In the genomic region with DNA sequence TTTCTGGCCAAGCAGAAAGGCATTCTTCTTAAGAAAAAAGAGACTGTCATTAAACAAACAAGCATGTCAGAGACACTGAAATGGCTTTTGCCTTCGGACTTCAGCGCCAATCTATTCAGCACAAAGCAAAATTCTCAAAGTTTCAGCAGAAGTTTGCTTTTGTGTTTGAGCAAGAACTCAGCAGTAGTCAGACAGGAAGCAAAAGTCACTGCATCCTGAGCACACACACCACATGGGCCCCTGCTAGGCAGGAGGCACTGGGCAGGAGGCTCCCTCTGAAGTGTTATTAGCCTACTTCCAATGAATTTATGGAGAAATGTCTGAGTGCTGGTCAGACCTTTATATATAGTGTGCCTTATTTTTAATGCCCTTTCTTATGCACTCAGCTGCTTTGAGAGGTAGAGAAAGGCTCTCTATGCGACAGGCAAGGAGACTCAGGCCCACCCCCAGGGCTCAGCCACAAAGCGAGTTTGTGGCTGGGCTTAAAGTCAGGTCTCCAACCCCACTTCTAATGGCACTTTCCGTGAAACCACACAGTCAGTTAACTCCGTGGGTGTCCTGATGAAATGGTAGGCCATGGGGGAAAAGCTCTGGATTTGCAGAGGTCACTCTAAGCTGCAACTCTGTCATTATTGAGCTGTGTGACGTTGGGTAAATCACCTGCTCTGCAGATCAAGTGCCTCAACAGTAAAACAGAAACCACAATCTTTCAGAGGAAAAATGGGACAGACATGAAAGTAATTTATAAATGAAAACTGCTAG, we compare ENCODE assay signal across 9 cellular contexts.
DNase-seq lines count a peak whose midpoint lies in the region; ATAC-seq, FAIRE-seq and TF ChIP-seq lines count a peak whose summit lies in the region.
"Had no signal": no experiment of that assay in that cellular context is flagged by ENCODE, and none has a peak within 500 bp of the region (broad histone marks: within the 10 kb centered on the region; RNA-seq: fewer than 3 reads in every experiment).

No MANE protein-coding gene starts in this region.

- H3K79me2 ChIP-seq in H1 (ENCODE audit: control insufficient read depth in 1 of 2, insufficient read depth in 2 of 2, low read length in 2 of 2): no peaks in the 10 kb centered on the region

- no peaks in the 10 kb centered on the region; the same call in 1 of the 2 replicates for H3K23me2 ChIP-seq in H1 (ENCODE audit: low read depth, low read length)

- H3K27me3 ChIP-seq in H1 (replicated peaks in 1 of 4; ENCODE audit: control insufficient read depth in 3 of 4, extremely low read depth in 1 of 4, insufficient read depth in 3 of 4, low read length in 3 of 4): no peaks in the 10 kb centered on the region

- no peak overlapping the region for H2BK20ac ChIP-seq in H1 (ENCODE audit: low read length)

- peak; percentile 70 for ATAC-seq in GM19395 (IDR thresholded peaks at IDR 0.05; ENCODE audit: unreplicated experiment)
- ATAC-seq in HG03432 (IDR thresholded peaks at IDR 0.05; ENCODE audit: unreplicated experiment): peak; percentile 84
- ATAC-seq in GM21737 (IDR thresholded peaks at IDR 0.05; ENCODE audit: unreplicated experiment): no peak
- ATAC-seq: lower lobe of right lung had no signal

- H3K14ac ChIP-seq in H1 (ENCODE audit: insufficient read length): no peak overlapping the region

- no peak overlapping the region for H3K27ac ChIP-seq in H1 (ENCODE audit: low read depth, low read length)
- H3K27ac ChIP-seq: lower lobe of right lung had no signal

- no peak overlapping the region for H2BK120ac ChIP-seq in H1 (replicated peaks; ENCODE audit: low read depth, low read length)

- CTCF ChIA-PET in H1 (lab: Charles Lee; ENCODE audit: partially characterized antibody): no interaction called here

- no peak overlapping the region for H2AK5ac ChIP-seq in H1 (ENCODE audit: low read depth, low read length)

- no peak overlapping the region for H4K91ac ChIP-seq in H1 (replicated peaks; ENCODE audit: insufficient read length, low read length)

- POLR2A ChIA-PET in H1 (lab: Charles Lee; ENCODE audit: partially characterized antibody): no interaction called here

- 67% methylated on average over 7 of the region's 7 CpGs; no CpG with 5 or more reads in 1 of the 2 experiments for WGBS in H1 (ENCODE audit: extremely low coverage in 1 of 2, insufficient coverage in 1 of 2, insufficient read length in 1 of 2, insufficient replicate concordance in 2 of 2, low coverage in 1 of 2, low lambda C conversion rate in 2 of 2, missing lambda C conversion rate in 1 of 2), 2 experiments

- no peaks in the 10 kb centered on the region for H3K9me3 ChIP-seq in H1 (ENCODE audit: insufficient read depth in 2 of 2, low read depth in 1 of 2, low read length in 1 of 2)
- H3K9me3 ChIP-seq: lower lobe of right lung had no signal

- H3K36me3 ChIP-seq in H1 (ENCODE audit: control insufficient read depth in 2 of 4, insufficient read depth in 4 of 4, low read length in 3 of 4): no peaks in the 10 kb centered on the region
- H3K36me3 ChIP-seq: lower lobe of right lung had no signal

- H3K4ac ChIP-seq in H1 (replicated peaks; ENCODE audit: insufficient read length, low read depth, low read length): no peak overlapping the region

- no peak overlapping the region for H2BK15ac ChIP-seq in H1 (ENCODE audit: low read length)

- H3K9ac ChIP-seq in H1 (replicated peaks in 1 of 4; ENCODE audit: extremely low read depth in 1 of 4, low read depth in 3 of 4, low read length in 3 of 4): no peak overlapping the region; a peak in 1 of 7 replicates

- TF ChIP-seq CTCF in H1 (IDR thresholded peaks at IDR 0.05; ENCODE audit: control extremely low read depth in 1 of 3, insufficient read depth in 1 of 3, low read depth in 1 of 3, low read length in 3 of 3): no peak

- H3K4me3 ChIP-seq in H1 (ENCODE audit: extremely low read depth in 1 of 4, insufficient read depth in 2 of 4, low read depth in 3 of 4, low read length in 4 of 4): no peak overlapping the region
- H3K4me3 ChIP-seq: lower lobe of right lung had no signal

- no peak for DNase-seq in H1 (ENCODE audit: low read depth in 1 of 2, low spot score in 2 of 2)
- peak; percentile 4 for DNase-seq in pulmonary artery endothelial cell (ENCODE audit: low read depth, low spot score)
- DNase-seq in C1 segment of cervical spinal cord (lab: John Stamatoyannopoulos, UW): no peak
- DNase-seq in KG1 (lab: John Stamatoyannopoulos, UW): no peak
- DNase-seq: lower lobe of right lung, NCI-H524 treated with DMSO at 0.1 percent for 48 hours had no signal

- H3K56ac ChIP-seq in H1 (replicated peaks; ENCODE audit: insufficient read length, low read depth, low read length): no peak overlapping the region

- no peak overlapping the region; a peak in 1 of 4 replicates for H3K4me2 ChIP-seq in H1 (ENCODE audit: insufficient read depth in 1 of 2, low read depth in 2 of 2, low read length in 2 of 2)

- TF ChIP-seq POLR2A in H1 (IDR thresholded peaks at IDR 0.05; ENCODE audit: control extremely low read depth in 1 of 2, low read depth in 2 of 2, low read length in 2 of 2): no peak

- peak; percentile 52 for FAIRE-seq in H1 (lab: Jason Lieb, UNC)

- H4K5ac ChIP-seq in H1 (ENCODE audit: insufficient read length, low read depth, low read length): no peak overlapping the region

- H3K79me1 ChIP-seq in H1 (ENCODE audit: low read depth, low read length): no peaks in the 10 kb centered on the region

- H2BK12ac ChIP-seq in H1 (ENCODE audit: low read depth, low read length): no peak overlapping the region

- TF ChIP-seq EP300 in H1 (IDR thresholded peaks at IDR 0.05; ENCODE audit: borderline replicate concordance in 1 of 2, low read depth in 2 of 2, low read length in 2 of 2): no peak

- no peak overlapping the region for H2BK5ac ChIP-seq in H1 (ENCODE audit: low read depth, low read length)

- no peaks in the 10 kb centered on the region for H4K20me1 ChIP-seq in H1 (replicated peaks in 1 of 2; ENCODE audit: control insufficient read depth in 1 of 2, insufficient read depth in 2 of 2, low read length in 2 of 2)

- H3K4me1 ChIP-seq in H1 (replicated peaks in 1 of 4; ENCODE audit: control insufficient read depth in 3 of 4, insufficient read depth in 4 of 4, low read length in 3 of 4): peaks cover 4 to 12% (median 7%) of the 10 kb centered on the region in 4 experiments; a peak in 6 of 7 replicates
- H3K4me1 ChIP-seq: lower lobe of right lung had no signal

- no peak overlapping the region for H3K23ac ChIP-seq in H1 (ENCODE audit: insufficient read length)

- H2AFZ ChIP-seq in H1 (ENCODE audit: low read length): no peak overlapping the region

- no peak overlapping the region for H4K8ac ChIP-seq in H1 (ENCODE audit: extremely low read depth, insufficient read depth, low read length)

- no peak for TF ChIP-seq RAD21 in H1 (IDR thresholded peaks at IDR 0.05 in 1 of 2, conservative IDR thresholded peaks at IDR 0.05 in 1 of 2; ENCODE audit: low read depth in 2 of 2, low read length in 2 of 2)

- no peak overlapping the region; the same call in 1 of the 2 replicates for H3K18ac ChIP-seq in H1 (ENCODE audit: extremely low read depth, low read length)

TF ChIP-seq in H1, 55 proteins besides CTCF, POLR2A, EP300 and RAD21:
- TF ChIP-seq ATF2 (IDR thresholded peaks at IDR 0.05; ENCODE audit: low read length) (no peak), EZH2 (IDR thresholded peaks at IDR 0.05; ENCODE audit: low read depth, low read length, severe bottlenecking) (no peak), SIN3A (conservative IDR thresholded peaks at IDR 0.05 in 1 of 2, IDR thresholded peaks at IDR 0.05 in 1 of 2; ENCODE audit: low read depth in 1 of 2, low read length in 2 of 2) (no peak), RFX5 (IDR thresholded peaks at IDR 0.05; ENCODE audit: borderline replicate concordance, low read depth, low read length) (no peak), MAX (IDR thresholded peaks at IDR 0.05) (no peak), RXRA (IDR thresholded peaks at IDR 0.05; ENCODE audit: insufficient read depth, low read depth, low read length) (no peak), POU5F1 (IDR thresholded peaks at IDR 0.05; ENCODE audit: low read depth, low read length) (no peak), SAP30 (IDR thresholded peaks at IDR 0.05; ENCODE audit: insufficient read depth, insufficient replicate concordance, low read length) (no peak), KDM4A (IDR thresholded peaks at IDR 0.05; ENCODE audit: low read depth, low read length, severe bottlenecking) (no peak), CBX8 (IDR thresholded peaks at IDR 0.05; ENCODE audit: borderline replicate concordance, low read depth, low read length) (no peak), BACH1 (IDR thresholded peaks at IDR 0.05; ENCODE audit: low read length) (no peak), TAF7 (optimal IDR thresholded peaks at IDR 0.05; ENCODE audit: borderline replicate concordance, low read depth, low read length) (no peak), CHD1 (IDR thresholded peaks at IDR 0.05; ENCODE audit: low read depth, low read length) (no peak)
